Comparison of ENCODE assay signal across 19 cellular contexts in the genomic region with DNA sequence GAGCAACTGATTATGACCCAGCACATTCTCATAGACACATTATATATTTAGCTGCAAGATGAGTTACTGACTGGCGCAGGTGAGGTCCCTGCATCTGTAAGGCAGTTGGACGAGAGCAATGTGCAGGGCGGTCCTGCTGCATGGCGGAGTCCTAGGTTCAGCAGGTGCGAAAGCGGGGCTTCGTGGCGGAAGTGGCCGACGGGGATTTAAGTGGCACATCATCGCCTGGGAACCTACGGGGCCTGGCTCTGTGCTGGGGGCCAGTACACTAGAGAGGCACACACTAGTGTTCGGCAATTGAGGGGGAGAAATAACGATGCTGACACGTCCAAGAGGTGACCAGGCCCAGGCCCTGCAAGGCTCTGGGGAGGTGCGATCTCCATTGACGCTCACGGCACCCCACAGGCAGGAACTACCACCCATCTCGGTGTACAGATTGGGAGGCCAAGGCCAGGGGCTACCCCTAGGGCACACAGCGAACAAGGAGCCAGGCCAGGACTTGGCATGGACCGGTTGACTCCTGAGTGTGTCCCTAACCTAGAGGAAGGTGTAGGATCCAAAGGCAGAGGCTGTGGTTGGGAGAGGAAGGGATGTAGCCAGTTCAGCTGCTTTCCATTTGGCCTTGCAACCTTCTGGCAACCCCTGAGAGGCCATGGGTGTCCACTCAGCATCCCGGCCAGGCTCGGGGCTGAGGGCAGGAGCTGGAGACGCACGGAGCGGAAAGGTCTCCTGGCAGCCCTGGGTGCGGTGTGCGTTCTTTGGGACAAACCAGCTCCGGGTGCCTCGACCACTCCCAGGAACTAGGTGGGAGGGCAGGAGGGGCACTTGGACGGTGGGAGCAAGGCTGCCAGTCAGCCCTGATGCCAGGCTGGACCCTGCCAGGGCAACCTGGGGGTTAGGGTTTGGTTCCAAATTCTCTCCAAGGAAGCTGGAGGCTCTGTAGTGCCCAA.
"Had no signal": no experiment of that assay in that cellular context is flagged by ENCODE, and none has a peak within 500 bp of the region (broad histone marks: within the 10 kb centered on the region; RNA-seq: fewer than 3 reads in every experiment).

No MANE protein-coding gene starts in this region.

- H3K4me3 ChIP-seq: gastrocnemius medialis, lower lobe of right lung, pancreas, right lobe of liver, stomach, thyroid gland had no signal

- H3K4me1 ChIP-seq: gastrocnemius medialis, pancreas, right lobe of liver, thyroid gland had no signal

- DNase-seq: cortex of kidney; foreskin fibroblast; gastrocnemius medialis; head of caudate nucleus; left colon; left ventricle myocardium superior; lower lobe of right lung; naive thymus-derived CD8-positive, alpha-beta T cell; nephron progenitor cell; occipital lobe; retina; right lobe of liver; small intestine; stimulated activated CD4-positive, alpha-beta T cell treated with anti-CD3 and anti-CD28 coated beads, Interleukin-15, amount 100 ng/mL, for 24 hours; stimulated activated CD4-positive, alpha-beta T cell treated with anti-CD3 and anti-CD28 coated beads, Interleukin-2, amount 100 ng/mL, for 48 hours; stimulated activated naive CD4-positive, alpha-beta T cell treated with Interleukin-2 at 50 U/mL for 16 hours; stomach; thyroid gland had no signal

- H3K27me3 ChIP-seq: gastrocnemius medialis, pancreas, right lobe of liver, stomach, thyroid gland had no signal

- H3K9me3 ChIP-seq: gastrocnemius medialis, lower lobe of right lung, pancreas, right lobe of liver, stomach, thyroid gland had no signal

- H3K27ac ChIP-seq: gastrocnemius medialis, lower lobe of right lung, pancreas, right lobe of liver, stomach had no signal

- FAIRE-seq: pancreas, small intestine had no signal
